In genomic region chr17:31433091-31433790, GRCh38 we compare ENCODE assay signal across 1 cellular context.
TF ChIP-seq lines count a peak whose summit lies in the region.

No MANE protein-coding gene starts in this region.

TF ChIP-seq in H1, 55 proteins besides CTCF, POLR2A, EP300 and RAD21:
- no peak for TF ChIP-seq JUN (IDR thresholded peaks at IDR 0.05; ENCODE audit: low read depth, low read length)
- TF ChIP-seq BACH1 (IDR thresholded peaks at IDR 0.05; ENCODE audit: low read length), result no peak
- TF ChIP-seq RFX5 (IDR thresholded peaks at IDR 0.05; ENCODE audit: borderline replicate concordance, low read depth, low read length), result no peak
- TF ChIP-seq KDM5A (IDR thresholded peaks at IDR 0.05; ENCODE audit: low read length), result no peak
- TF ChIP-seq HDAC2 (IDR thresholded peaks at IDR 0.05; ENCODE audit: borderline replicate concordance in 1 of 2, low read depth in 2 of 2, low read length in 2 of 2), result no peak
- no peak for TF ChIP-seq SP2 (IDR thresholded peaks at IDR 0.05; ENCODE audit: low read length)
- no peak for TF ChIP-seq USF2 (IDR thresholded peaks at IDR 0.05; ENCODE audit: low read length)
- no peak for TF ChIP-seq CREB1 (IDR thresholded peaks at IDR 0.05)
- TF ChIP-seq, protein P1, sequence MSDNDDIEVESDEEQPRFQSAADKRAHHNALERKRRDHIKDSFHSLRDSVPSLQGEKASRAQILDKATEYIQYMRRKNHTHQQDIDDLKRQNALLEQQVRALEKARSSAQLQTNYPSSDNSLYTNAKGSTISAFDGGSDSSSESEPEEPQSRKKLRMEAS (IDR thresholded peaks at IDR 0.05), result no peak
- TF ChIP-seq KDM4A (IDR thresholded peaks at IDR 0.05; ENCODE audit: low read depth, low read length, severe bottlenecking), result no peak
- no peak for TF ChIP-seq HDAC6 (IDR thresholded peaks at IDR 0.05; ENCODE audit: low read depth, low read length)
- no peak for TF ChIP-seq RBBP5 (IDR thresholded peaks at IDR 0.05; ENCODE audit: borderline replicate concordance, low read depth, low read length)
- TF ChIP-seq SAP30 (IDR thresholded peaks at IDR 0.05; ENCODE audit: insufficient read depth, insufficient replicate concordance, low read length), result no peak
- no peak for TF ChIP-seq TCF12 (IDR thresholded peaks at IDR 0.05; ENCODE audit: low read depth, low read length)
- no peak for TF ChIP-seq SIX5 (IDR thresholded peaks at IDR 0.05; ENCODE audit: low read depth, low read length)
